ENCODE assay signal across 11 cellular contexts in genomic region chr4:10109995-10110670, GRCh38. TPM values are rescaled to one million over a fixed set of nuclear protein-coding genes. Genes with fewer than 3 reads are reported as not detected.
DNase-seq lines count a peak whose midpoint lies in the region; ATAC-seq, FAIRE-seq and TF ChIP-seq lines count a peak whose summit lies in the region.
"Had no signal": no experiment of that assay in that cellular context is flagged by ENCODE, and none has a peak within 500 bp of the region (broad histone marks: within the 10 kb centered on the region; RNA-seq: fewer than 3 reads in every experiment).

No MANE protein-coding gene starts in this region.

- no peak overlapping the region for H3K4me3 ChIP-seq in HepG2 (replicated peaks in 1 of 3; ENCODE audit: insufficient read depth in 1 of 3, low read depth in 2 of 3, low read length in 3 of 3)
- no peak overlapping the region for H3K4me3 ChIP-seq in right lobe of liver
- H3K4me3 ChIP-seq in muscle layer of duodenum (ENCODE audit: low read depth in 1 of 2, low read length in 2 of 2), result no peak overlapping the region
- H3K4me3 ChIP-seq: skin epidermis had no signal

- intact Hi-C loops in HepG2 (cut with micrococcal nuclease; ENCODE audit: unreplicated experiment), result no loop called here
- intact Hi-C loops in right lobe of liver (cut with DNase I), result no loop called here

- CTCF ChIA-PET in HepG2 (lab: Yijun Ruan, JAX; ENCODE audit: low intra/inter-chr PET ratio, low total read pairs), result no interaction called here

- H3K27ac ChIP-seq in HepG2 (ENCODE audit: extremely low read length, insufficient read depth, low read length) (no peak overlapping the region), right lobe of liver (no peak overlapping the region), muscle layer of duodenum (ENCODE audit: low read length) (peak overlapping the region; percentile 91)

- peak overlapping the region; percentile 84 for H3K27ac Mint-ChIP-seq in activated naive CD8-positive, alpha-beta T cell treated with anti-CD3 and anti-CD28 coated beads for 36 hours

- H3K4me1 ChIP-seq in HepG2 (ENCODE audit: insufficient read depth, low read length) (peaks cover 98% of the 10 kb centered on the region), right lobe of liver (peaks cover 0 to 27% (median 4%) of the 10 kb centered on the region in 4 donors), muscle layer of duodenum (ENCODE audit: control insufficient read depth in 1 of 2, insufficient read depth in 2 of 2, low read length in 2 of 2) (peaks cover 55 to 98% of the 10 kb centered on the region in 2 donors)

- H3K27me3 Mint-ChIP-seq in activated naive CD8-positive, alpha-beta T cell treated with anti-CD3 and anti-CD28 coated beads for 36 hours, result no peaks in the 10 kb centered on the region

- H3K4me2 ChIP-seq in HepG2 (ENCODE audit: low read depth, low read length), result no peak overlapping the region; the same call in 1 of the 2 replicates

- H2AFZ ChIP-seq in HepG2 (ENCODE audit: low read length), result no peak overlapping the region

- no peaks in the 10 kb centered on the region for H3K9me3 ChIP-seq in HepG2 (ENCODE audit: low read length)
- no peaks in the 10 kb centered on the region for H3K9me3 ChIP-seq in right lobe of liver
- no peaks in the 10 kb centered on the region for H3K9me3 ChIP-seq in muscle layer of duodenum (ENCODE audit: control insufficient read depth in 1 of 2, low read length in 2 of 2)

- H3K9ac ChIP-seq in HepG2 (ENCODE audit: insufficient read depth, low read depth, low read length), result no peak overlapping the region

- TF ChIP-seq RAD21 in HepG2 (CRISPR knock-in tag; IDR thresholded peaks at IDR 0.05), result no peak

- TF ChIP-seq POLR2A in HepG2 (IDR thresholded peaks at IDR 0.05; ENCODE audit: insufficient read depth in 1 of 2, low read depth in 2 of 2, low read length in 2 of 2) (0 out of 4 replicates have a peak, but pooled peaks of 1 of the 2 experiments have one; percentile 30), right lobe of liver (IDR thresholded peaks at IDR 0.05) (no peak)

- no peaks in the 10 kb centered on the region for H3K27me3 ChIP-seq in HepG2 (ENCODE audit: control insufficient read depth in 1 of 2, insufficient read depth in 2 of 2, low read length in 2 of 2)
- H3K27me3 ChIP-seq in right lobe of liver, result no peaks in the 10 kb centered on the region
- no peaks in the 10 kb centered on the region for H3K27me3 ChIP-seq in muscle layer of duodenum (ENCODE audit: low read depth, low read length)

- BruUV-seq in HepG2 (replicated peaks; lab: Mats Ljungman, UMichigan), result no TSS peak

- peaks cover 80% of the 10 kb centered on the region for H3K36me3 Mint-ChIP-seq in activated naive CD8-positive, alpha-beta T cell treated with anti-CD3 and anti-CD28 coated beads for 36 hours

- H4K20me1 ChIP-seq in HepG2 (ENCODE audit: insufficient read depth, low read length), result peaks cover 59% of the 10 kb centered on the region

- H3K4me1 Mint-ChIP-seq in activated naive CD8-positive, alpha-beta T cell treated with anti-CD3 and anti-CD28 coated beads for 36 hours, result peaks cover 96% of the 10 kb centered on the region

- ATAC-seq in HepG2, result no peak
- ATAC-seq in right lobe of liver, result no peak
- no peak for ATAC-seq in HG02678 (IDR thresholded peaks at IDR 0.05; ENCODE audit: unreplicated experiment)
- ATAC-seq in HG02588 (IDR thresholded peaks at IDR 0.05; ENCODE audit: unreplicated experiment), result no peak

- peaks cover 99% of the 10 kb centered on the region for H3K79me2 ChIP-seq in HepG2 (ENCODE audit: insufficient read depth, low read length)

- peak overlapping the region; percentile 51 for H3K4me3 Mint-ChIP-seq in activated naive CD8-positive, alpha-beta T cell treated with anti-CD3 and anti-CD28 coated beads for 36 hours

- no peaks in the 10 kb centered on the region for H3K9me3 Mint-ChIP-seq in activated naive CD8-positive, alpha-beta T cell treated with anti-CD3 and anti-CD28 coated beads for 36 hours

- FAIRE-seq in HepG2 (lab: Jason Lieb, UNC), result no peak

- TF ChIP-seq EP300 in HepG2 (IDR thresholded peaks at IDR 0.05; ENCODE audit: low read depth in 2 of 2, low read length in 2 of 2) (no peak), HepG2 (CRISPR knock-in tag; IDR thresholded peaks at IDR 0.05; ENCODE audit: borderline replicate concordance) (no peak)

- DNase-seq in HepG2 (ENCODE audit: low spot score) (no peak), right lobe of liver (no peak), mesenteric fat pad (ENCODE audit: low spot score) (no peak), SW480 (ENCODE audit: low spot score) (no peak)
- no peak for DNase-seq in activated naive CD8-positive, alpha-beta T cell treated with anti-CD3 and anti-CD28 coated beads for 36 hours
- DNase-seq: mesendoderm, MV-4-11 had no signal

- H3K36me3 ChIP-seq in HepG2 (replicated peaks in 1 of 2; ENCODE audit: control insufficient read depth in 1 of 2, insufficient read depth in 2 of 2, low read length in 2 of 2) (peaks cover 37 to 86% of the 10 kb centered on the region in 2 experiments), right lobe of liver (peaks cover 0 to 35% (median 18%) of the 10 kb centered on the region in 4 donors), muscle layer of duodenum (ENCODE audit: control insufficient read depth in 1 of 2, insufficient read depth in 2 of 2, low read length in 2 of 2) (peaks cover 52 to 58% of the 10 kb centered on the region in 2 donors)

- TF ChIP-seq CTCF in HepG2 (CRISPR knock-in tag; IDR thresholded peaks at IDR 0.05) (no peak), right lobe of liver (IDR thresholded peaks at IDR 0.05) (no peak)

- 98% methylated on average over 6 of the region's 11 CpGs for WGBS in HepG2 (ENCODE audit: low lambda C conversion rate)
- 77% methylated on average over 4 of the region's 11 CpGs for WGBS in right lobe of liver (ENCODE audit: insufficient coverage, low coverage, low lambda C conversion rate, missing lambda C conversion rate)

- in situ Hi-C loops in HepG2 (cut with HindIII; ENCODE audit: extremely low pct_ligation_motif_present, low pct_unique_long_range_greater_than_20kb), result no loop called here

- POLR2A ChIA-PET in HepG2 (lab: Yijun Ruan, JAX), result no interaction called here

RNA-seq across cellular contexts. Expression of gene WDR1, which starts 6.5 kb away (rescaled TPM):
- total RNA-seq in HepG2 (2016; rRNA removed; fragmentation: Illumina TruSeq; extraction: Trizol), result 106 and 120 TPM in 2 replicates
- total RNA-seq in HepG2 (2016; cell fraction: cytosol; rRNA removed; fragmentation: Illumina TruSeq; extraction: Trizol; ENCODE audit: low read depth), result 50.7 and 51.7 TPM in 2 replicates
- 98.1 and 109 TPM in 2 replicates for total RNA-seq in HepG2 (2016; cell fraction: insoluble cytoplasmic fraction; rRNA removed; fragmentation: Illumina TruSeq; extraction: Trizol)
- total RNA-seq in HepG2 (2016; cell fraction: membrane; rRNA removed; fragmentation: Illumina TruSeq; extraction: Trizol), result 54.9 and 56.0 TPM in 2 replicates
- total RNA-seq in HepG2 (2016; cell fraction: nucleus; rRNA removed; fragmentation: Illumina TruSeq; extraction: Trizol), result 57.3 and 65.4 TPM in 2 replicates
- polyA plus RNA-seq in HepG2 (2011; rRNA removed), result 198 and 199 TPM in 2 replicates
- 187 and 226 TPM in 2 replicates for polyA plus RNA-seq in HepG2 (2011; cell fraction: cytosol; rRNA removed)
- 166 and 177 TPM in 2 replicates for polyA plus RNA-seq in HepG2 (2011; cell fraction: nucleus; rRNA removed)
- polyA plus RNA-seq in HepG2 (2012), result 117 and 122 TPM in 2 replicates
- polyA plus RNA-seq in HepG2 (2016; cell fraction: cytosol; fragmentation: Illumina TruSeq; extraction: Trizol; ENCODE audit: low read depth), result 33.9 and 35.4 TPM in 2 replicates
- polyA plus RNA-seq in HepG2 (2016; cell fraction: insoluble cytoplasmic fraction; fragmentation: Illumina TruSeq; extraction: Trizol; ENCODE audit: low read depth), result 136 and 179 TPM in 2 replicates
- 47.7 and 51.7 TPM in 2 replicates for polyA plus RNA-seq in HepG2 (2016; cell fraction: membrane; fragmentation: Illumina TruSeq; extraction: Trizol; ENCODE audit: low read depth)
- 118 and 124 TPM in 2 replicates for polyA plus RNA-seq in HepG2 (2016; cell fraction: nucleus; fragmentation: Illumina TruSeq; extraction: Trizol; ENCODE audit: insufficient read depth, low read depth)
- 149 and 296 TPM in 2 replicates for polyA minus RNA-seq in HepG2 (2011; rRNA and poly(A)+ RNA removed; ENCODE audit: low replicate concordance)
- 111 and 136 TPM in 2 replicates for polyA minus RNA-seq in HepG2 (2011; cell fraction: cytosol; rRNA and poly(A)+ RNA removed)
- polyA minus RNA-seq in HepG2 (2011; cell fraction: nucleus; rRNA and poly(A)+ RNA removed), result 82.2 and 96.2 TPM in 2 replicates
- 100 to 1,000 TPM in 1 of 6 experiments, 10 to 100 TPM in 5; 65.1 to 149 (median 76.4) TPM for total RNA-seq in right lobe of liver
- 100 to 1,000 TPM; 372 to 385 TPM for total RNA-seq in activated naive CD8-positive, alpha-beta T cell treated with anti-CD3 and anti-CD28 coated beads for 36 hours
- 249 TPM for total RNA-seq in mesenteric fat pad
